26 cellular contexts compared by ENCODE assay signal in the genomic region with DNA sequence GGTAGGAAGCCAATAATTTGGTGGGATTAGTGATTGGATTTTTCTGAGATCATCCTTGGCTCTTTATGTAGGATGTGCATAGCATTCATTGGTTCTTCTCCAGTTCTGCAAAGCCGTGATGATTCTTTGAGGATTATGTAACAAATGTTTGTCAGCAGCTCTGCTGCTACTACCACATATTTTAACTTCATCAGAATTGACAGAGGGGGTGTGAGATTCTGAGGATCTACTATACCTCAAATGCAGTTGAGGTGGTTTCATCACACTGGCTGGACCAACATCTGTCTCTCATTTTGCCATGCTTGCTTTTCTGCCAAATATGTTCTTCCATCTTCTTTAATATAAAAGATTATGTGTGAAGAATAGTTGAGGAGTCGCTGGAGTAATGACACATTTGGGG.
"Had no signal": no experiment of that assay in that cellular context is flagged by ENCODE, and none has a peak within 500 bp of the region (broad histone marks: within the 10 kb centered on the region; RNA-seq: fewer than 3 reads in every experiment).

No MANE protein-coding gene starts in this region.

- H3K36me3 Mint-ChIP-seq: memory B cell; natural killer cell; stimulated activated memory B cell treated with anti-CD40 and anti-IgM and Interleukin-4, amounts not matched to agents 10 μg/mL and 1 μg/mL and 100 μg/mL, for 72 hours had no signal

- H3K27ac Mint-ChIP-seq: memory B cell; natural killer cell; stimulated activated memory B cell treated with anti-CD40 and anti-IgM and Interleukin-4, amounts not matched to agents 10 μg/mL and 1 μg/mL and 100 μg/mL, for 72 hours had no signal

- H3K4me3 ChIP-seq: coronary artery, esophagus squamous epithelium, heart left ventricle, hepatocyte, lung, ovary, psoas muscle, sigmoid colon, skin epidermis, spleen, vagina had no signal

- H3K36me3 ChIP-seq: esophagus squamous epithelium, ovary, sigmoid colon, spleen, vagina had no signal

- H3K4me1 Mint-ChIP-seq: natural killer cell; stimulated activated memory B cell treated with anti-CD40 and anti-IgM and Interleukin-4, amounts not matched to agents 10 μg/mL and 1 μg/mL and 100 μg/mL, for 72 hours had no signal

- H3K9me3 ChIP-seq: esophagus squamous epithelium, heart left ventricle, ovary, psoas muscle, sigmoid colon, spleen, vagina had no signal

- H3K27me3 ChIP-seq: esophagus squamous epithelium, heart left ventricle, hepatocyte, ovary, sigmoid colon, vagina had no signal

- FAIRE-seq: endothelial cell of umbilical vein, kidney had no signal

- H3K4me2 ChIP-seq: hepatocyte had no signal

- ATAC-seq: heart left ventricle; left lobe of liver; natural killer cell; psoas muscle; right cardiac atrium; stimulated activated memory B cell treated with anti-CD40 and anti-IgM and Interleukin-4, amounts not matched to agents 10 μg/mL and 1 μg/mL and 100 μg/mL, for 72 hours; stimulated activated naive CD8-positive, alpha-beta T cell treated with anti-CD3 and anti-CD28 coated beads, Interleukin-15, Interleukin-2, amounts not matched to agents 100 U/mL and 50 U/mL, for 24 hours had no signal

- DNase-seq: dermis blood vessel endothelial cell; effector memory CD4-positive, alpha-beta T cell; esophagus squamous epithelium; foreskin melanocyte; heart left ventricle; kidney; natural killer cell; occipital lobe; ovary; posterior cingulate gyrus; psoas muscle; right cardiac atrium; sigmoid colon; spleen; stimulated activated CD4-positive, alpha-beta T cell treated with anti-CD3 and anti-CD28 coated beads, Interleukin-4, amount 100 ng/mL, for 4 hours; stimulated activated naive CD8-positive, alpha-beta T cell treated with anti-CD3 and anti-CD28 coated beads, Interleukin-15, Interleukin-2, amounts not matched to agents 100 U/mL and 50 U/mL, for 24 hours; trophoblast cell had no signal

- H3K27ac ChIP-seq: heart left ventricle, hepatocyte, ovary, psoas muscle, skin epidermis, spleen, vagina had no signal

- H3K4me3 Mint-ChIP-seq: memory B cell; natural killer cell; stimulated activated memory B cell treated with anti-CD40 and anti-IgM and Interleukin-4, amounts not matched to agents 10 μg/mL and 1 μg/mL and 100 μg/mL, for 72 hours had no signal

- H3K9me3 Mint-ChIP-seq: memory B cell; natural killer cell; stimulated activated memory B cell treated with anti-CD40 and anti-IgM and Interleukin-4, amounts not matched to agents 10 μg/mL and 1 μg/mL and 100 μg/mL, for 72 hours had no signal

- H3K79me2 ChIP-seq: hepatocyte had no signal

- H3K4me1 ChIP-seq: spleen had no signal

- H2AFZ ChIP-seq: hepatocyte had no signal
